Comparison of ENCODE assay signal across 18 cellular contexts in genomic region chr11:96744697-96745096, GRCh38.
DNase-seq lines count a peak whose midpoint lies in the region; ATAC-seq and TF ChIP-seq lines count a peak whose summit lies in the region.
"Had no signal": no experiment of that assay in that cellular context is flagged by ENCODE, and none has a peak within 500 bp of the region (broad histone marks: within the 10 kb centered on the region; RNA-seq: fewer than 3 reads in every experiment).

No MANE protein-coding gene starts in this region.

- no peak overlapping the region for H3K4me3 ChIP-seq in AG09309 (ENCODE audit: control insufficient read depth, low read depth, low read length)
- no peak overlapping the region for H3K4me3 ChIP-seq in choroid plexus epithelial cell (ENCODE audit: low read depth, low read length)
- H3K4me3 ChIP-seq in neural progenitor cell, result no peak overlapping the region
- H3K4me3 ChIP-seq in effector memory CD4-positive, alpha-beta T cell (ENCODE audit: insufficient read depth, low read depth, low read length, poor library complexity, severe bottlenecking), result no peak overlapping the region
- H3K4me3 ChIP-seq: HAP-1, SK-N-MC had no signal

- H3K79me2 ChIP-seq in neural progenitor cell (ENCODE audit: low read depth), result no peaks in the 10 kb centered on the region

- no peaks in the 10 kb centered on the region for H4K20me1 ChIP-seq in neural progenitor cell (ENCODE audit: low read depth)

- H3K36me3 ChIP-seq in neural progenitor cell, result no peaks in the 10 kb centered on the region
- no peaks in the 10 kb centered on the region for H3K36me3 ChIP-seq in effector memory CD4-positive, alpha-beta T cell (ENCODE audit: control insufficient read depth, insufficient read depth, low read length)
- H3K36me3 ChIP-seq: HAP-1 had no signal

- no peaks in the 10 kb centered on the region for H3F3A ChIP-seq in neural progenitor cell (ENCODE audit: low read depth)

- H3K4me1 Mint-ChIP-seq in neural progenitor cell, result no peaks in the 10 kb centered on the region

- no peak overlapping the region for H3K27ac Mint-ChIP-seq in neural progenitor cell

- peak overlapping the region; percentile 9 for H2AFZ ChIP-seq in neural progenitor cell (replicated peaks)

- no peaks in the 10 kb centered on the region for H3K27me3 ChIP-seq in neural progenitor cell
- H3K27me3 ChIP-seq in effector memory CD4-positive, alpha-beta T cell (replicated peaks; ENCODE audit: control insufficient read depth, insufficient read depth, low read length, poor library complexity, severe bottlenecking), result no peaks in the 10 kb centered on the region

- DNase-seq in AG09309 (ENCODE audit: low read depth) (peak; percentile 4), choroid plexus epithelial cell (ENCODE audit: low read depth) (peak; percentile 7), neural progenitor cell (ENCODE audit: low spot score) (no peak)
- no peak for DNase-seq in effector memory CD4-positive, alpha-beta T cell
- no peak for DNase-seq in activated effector memory CD4-positive, alpha-beta T cell treated with Interleukin-2 at 50 U/mL for 16 hours
- DNase-seq: COR-L47, KBM-7, NCI-H1048, NCI-H1436 treated with DMSO at 0.1 percent for 48 hours, NCI-H2081, NCI-H510A, NCI-H82 had no signal

- H3K9me3 Mint-ChIP-seq in neural progenitor cell, result no peaks in the 10 kb centered on the region

- H3K4me1 ChIP-seq in neural progenitor cell, result no peaks in the 10 kb centered on the region
- H3K4me1 ChIP-seq in effector memory CD4-positive, alpha-beta T cell (ENCODE audit: control insufficient read depth, insufficient read depth, low read length, poor library complexity, severe bottlenecking), result no peaks in the 10 kb centered on the region
- H3K4me1 ChIP-seq: HAP-1 had no signal

- H3K27me3 Mint-ChIP-seq in neural progenitor cell (ENCODE audit: insufficient read depth, low read depth), result no peaks in the 10 kb centered on the region

- H3K36me3 Mint-ChIP-seq in neural progenitor cell, result no peaks in the 10 kb centered on the region

- no peak overlapping the region for H3K27ac ChIP-seq in neural progenitor cell
- no peak overlapping the region for H3K27ac ChIP-seq in effector memory CD4-positive, alpha-beta T cell (ENCODE audit: insufficient read depth, low read length, poor library complexity, severe bottlenecking)
- H3K27ac ChIP-seq: C4-2B, SK-N-MC had no signal

- ATAC-seq in HG02884 (IDR thresholded peaks at IDR 0.05; ENCODE audit: unreplicated experiment) (peak; percentile 50), GM21825 (IDR thresholded peaks at IDR 0.05; ENCODE audit: unreplicated experiment) (no peak)
- ATAC-seq: Panc1 had no signal

- no peak overlapping the region for H3K4me3 Mint-ChIP-seq in neural progenitor cell

- H3K9me3 ChIP-seq in neural progenitor cell (ENCODE audit: low read depth), result no peaks in the 10 kb centered on the region
- H3K9me3 ChIP-seq in effector memory CD4-positive, alpha-beta T cell (ENCODE audit: control insufficient read depth, low read length), result no peaks in the 10 kb centered on the region
- H3K9me3 ChIP-seq: HAP-1 had no signal

- TF ChIP-seq CTCF in AG09309 (IDR thresholded peaks at IDR 0.05; ENCODE audit: control insufficient read depth, insufficient read depth, low read depth, low read length, missing control alignments) (no peak), choroid plexus epithelial cell (conservative IDR thresholded peaks at IDR 0.05; ENCODE audit: low read depth, low read length) (no peak), neural progenitor cell (IDR thresholded peaks at IDR 0.05) (no peak)

- no peak overlapping the region for H3K9ac ChIP-seq in neural progenitor cell

- H3K4me2 ChIP-seq in neural progenitor cell, result no peak overlapping the region

Comparison
In these comparisons a context has a peak if more than half of its experiments do, and no peak if none do; other contexts are left out.
1. DNase-seq: peak in AG09309 (single experiment) and choroid plexus epithelial cell (single experiment); none in neural progenitor cell (single experiment), effector memory CD4-positive, alpha-beta T cell (0 of 3) and activated effector memory CD4-positive, alpha-beta T cell treated with Interleukin-2 at 50 U/mL for 16 hours (single experiment).